8 cellular contexts compared by ENCODE assay signal in the genomic region with DNA sequence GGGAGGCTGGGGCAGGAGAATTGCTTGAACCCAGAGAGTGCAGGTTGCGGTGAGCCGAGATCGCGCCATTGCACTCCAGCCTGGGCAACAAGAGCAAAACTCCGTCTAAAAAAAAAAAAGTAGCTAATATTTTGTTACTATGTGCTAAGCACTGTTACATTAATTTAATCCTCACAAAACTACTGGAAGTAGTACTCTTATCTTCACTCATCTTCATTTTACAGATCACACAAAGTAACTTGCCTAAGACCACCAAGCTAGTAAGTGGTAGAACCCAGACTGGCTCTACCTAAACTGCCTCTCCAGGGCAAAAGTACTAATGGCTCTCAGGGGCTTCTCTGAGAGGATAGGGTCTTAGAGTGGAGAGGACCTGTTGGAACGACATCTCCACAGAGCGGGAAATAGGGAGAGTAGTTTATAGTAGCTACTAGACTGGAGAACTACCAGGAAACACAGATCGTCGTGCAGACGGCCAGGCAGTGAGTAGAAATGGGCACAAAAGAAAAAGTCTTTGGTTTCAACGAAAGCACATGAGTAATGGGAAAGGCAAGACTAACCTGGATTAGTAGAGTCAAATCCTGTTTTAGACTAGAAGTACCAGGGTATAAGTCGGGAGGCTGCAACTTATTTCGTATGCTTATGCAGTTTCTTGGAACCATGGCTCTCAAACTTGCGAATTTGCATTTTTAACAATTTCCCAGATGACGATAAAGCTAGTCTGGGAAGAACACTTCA. TPM values are rescaled to one million over a fixed set of nuclear protein-coding genes. Genes with fewer than 3 reads are reported as not detected.
DNase-seq lines count a peak whose midpoint lies in the region; ATAC-seq and TF ChIP-seq lines count a peak whose summit lies in the region.

No MANE protein-coding gene starts in this region.

- peak overlapping the region; percentile 88 for H3K4me2 ChIP-seq in fibroblast of lung (ENCODE audit: extremely low read depth, insufficient read depth, low read length)

- no peak for TF ChIP-seq CTCF in GM12865 (IDR thresholded peaks at IDR 0.05; ENCODE audit: insufficient read depth, low read depth, low read length, missing control alignments)
- no peak for TF ChIP-seq CTCF in RWPE1 (conservative IDR thresholded peaks at IDR 0.05; ENCODE audit: low read depth)
- TF ChIP-seq CTCF in fibroblast of lung (conservative IDR thresholded peaks at IDR 0.05 in 1 of 2, IDR thresholded peaks at IDR 0.05 in 1 of 2; ENCODE audit: low read depth in 1 of 2, low read length in 2 of 2): no peak
- no peak for TF ChIP-seq CTCF in gastrocnemius medialis (IDR thresholded peaks at IDR 0.05 in 4 of 5, conservative IDR thresholded peaks at IDR 0.05 in 1 of 5)

- no peaks in the 10 kb centered on the region for H4K20me1 ChIP-seq in fibroblast of lung (ENCODE audit: control insufficient read depth, extremely low read depth, insufficient read depth, low read length)

- H3K4me1 ChIP-seq in fibroblast of lung (ENCODE audit: control insufficient read depth, extremely low read depth, insufficient read depth, low read length): peaks cover 4% of the 10 kb centered on the region
- H3K4me1 ChIP-seq in gastrocnemius medialis: peaks cover 17 to 18% of the 10 kb centered on the region in 2 donors

- H3K9ac ChIP-seq in fibroblast of lung (ENCODE audit: insufficient read depth, low read length): no peak overlapping the region

- H3K79me2 ChIP-seq in fibroblast of lung (ENCODE audit: control insufficient read depth, insufficient read depth, low read length): peaks cover 28% of the 10 kb centered on the region

- H3K27me3 ChIP-seq in fibroblast of lung (ENCODE audit: control insufficient read depth, insufficient read depth, low read length): no peaks in the 10 kb centered on the region
- H3K27me3 ChIP-seq in gastrocnemius medialis: no peaks in the 10 kb centered on the region

- no peaks in the 10 kb centered on the region for H3K36me3 ChIP-seq in fibroblast of lung (ENCODE audit: control insufficient read depth, insufficient read depth, low read length)
- no peaks in the 10 kb centered on the region for H3K36me3 ChIP-seq in gastrocnemius medialis

- H3K4me3 ChIP-seq in GM12865 (ENCODE audit: low read depth, low read length): peak overlapping the region; percentile 65
- peak overlapping the region; percentile 72 to 85 (median 78) for H3K4me3 ChIP-seq in fibroblast of lung (replicated peaks in 1 of 4; ENCODE audit: control extremely low read depth in 1 of 4, insufficient read depth in 1 of 4, low read depth in 3 of 4, low read length in 4 of 4)
- H3K4me3 ChIP-seq in gastrocnemius medialis: peak overlapping the region; percentile 65 to 85 (median 69)

- H3K27ac ChIP-seq in RWPE1 (peak overlapping the region; percentile 97), fibroblast of lung (ENCODE audit: insufficient read depth, low read length) (peak overlapping the region; percentile 96), gastrocnemius medialis (peak overlapping the region; percentile 88 to 96 (median 91))

- TF ChIP-seq POLR2A in gastrocnemius medialis (IDR thresholded peaks at IDR 0.05): no peak

- CTCF ChIA-PET in RWPE1 (lab: Yijun Ruan, JAX): no interaction called here

- no peak overlapping the region for H2AFZ ChIP-seq in fibroblast of lung (ENCODE audit: low read length)

- no peaks in the 10 kb centered on the region for H3K9me3 ChIP-seq in fibroblast of lung (ENCODE audit: control insufficient read depth, insufficient read depth, low read depth, low read length)
- no peaks in the 10 kb centered on the region for H3K9me3 ChIP-seq in gastrocnemius medialis

- POLR2A ChIA-PET in RWPE1 (lab: Yijun Ruan, JAX; ENCODE audit: low non-redundant PET): interaction anchor here (0.6 to 0.7 kb wide), 2 partner anchors 9 to 138 kb away, joined by 3 read pairs; no protein-coding TSS in a partner anchor

- in situ Hi-C loops in gastrocnemius medialis (cut with MboI; ENCODE audit: low sequenced_read_pairs in 4 of 4): loop anchor here in 2 of 4 donors (10.0 kb wide), 2 partner anchors 133 to 153 kb away; a partner anchor contains a TSS

- no peak for ATAC-seq in gastrocnemius medialis
- no peak for ATAC-seq in GM21737 (IDR thresholded peaks at IDR 0.05; ENCODE audit: unreplicated experiment)

- intact Hi-C loops in gastrocnemius medialis (cut with DNase I; ENCODE audit: low total_unique reads): loop anchor here (1.0 to 5.0 kb wide), 3 partner anchors 80 to 270 kb away; a partner anchor contains a TSS

- DNase-seq in GM12865 (ENCODE audit: low read depth): no peak
- DNase-seq in RWPE1 (ENCODE audit: low spot score): no peak
- no peak for DNase-seq in fibroblast of lung (ENCODE audit: low read depth in 2 of 2)
- DNase-seq in gastrocnemius medialis: no peak
- DNase-seq in stimulated activated CD4-positive, alpha-beta T cell treated with anti-CD3 and anti-CD28 coated beads, Interleukin-12 subunit alpha, Interleukin-12 subunit beta, amount 100 ng/mL, for 4 hours: no peak
- DNase-seq in dedifferentiated amniotic fluid mesenchymal stem cell (ENCODE audit: extremely low spot score): no peak
- no peak for DNase-seq in SK-N-DZ (ENCODE audit: low spot score)

RNA-seq across cellular contexts. Expression of a gene that starts 1.4 kb away (rescaled TPM):
- total RNA-seq in fibroblast of lung (30.6 and 31.0 TPM in 2 replicates), gastrocnemius medialis (10 to 100 TPM; 24.1 to 32.4 (median 28.5) TPM)
- 30.2 and 33.1 TPM in 2 replicates for polyA plus RNA-seq in fibroblast of lung
- polyA plus RNA-seq in fibroblast of lung (2012): 17.4 and 20.9 TPM in 2 replicates
- polyA minus RNA-seq in fibroblast of lung (ENCODE audit: low replicate concordance): 6.7 and 7.5 TPM in 2 replicates
- polyA plus RNA-seq in SK-N-DZ (2014; cell fraction: cytosol; rRNA removed): 25.2 and 27.8 TPM in 2 replicates
- 12.9 and 15.4 TPM in 2 replicates for polyA plus RNA-seq in SK-N-DZ (2014; cell fraction: nucleus; rRNA removed)
